In genomic region chr14:51868405-51868804, GRCh38 we compare ENCODE assay signal across 1 cellular context.
TF ChIP-seq lines count a peak whose summit lies in the region.

No MANE protein-coding gene starts in this region.

TF ChIP-seq in IMR-90, 13 proteins besides CTCF, POLR2A, EP300 and RAD21:
- no peak for TF ChIP-seq CEBPB (IDR thresholded peaks at IDR 0.05; ENCODE audit: low read depth, low read length)
- TF ChIP-seq RFX5 (IDR thresholded peaks at IDR 0.05; ENCODE audit: low read depth, low read length), result no peak
- TF ChIP-seq, protein P1, sequence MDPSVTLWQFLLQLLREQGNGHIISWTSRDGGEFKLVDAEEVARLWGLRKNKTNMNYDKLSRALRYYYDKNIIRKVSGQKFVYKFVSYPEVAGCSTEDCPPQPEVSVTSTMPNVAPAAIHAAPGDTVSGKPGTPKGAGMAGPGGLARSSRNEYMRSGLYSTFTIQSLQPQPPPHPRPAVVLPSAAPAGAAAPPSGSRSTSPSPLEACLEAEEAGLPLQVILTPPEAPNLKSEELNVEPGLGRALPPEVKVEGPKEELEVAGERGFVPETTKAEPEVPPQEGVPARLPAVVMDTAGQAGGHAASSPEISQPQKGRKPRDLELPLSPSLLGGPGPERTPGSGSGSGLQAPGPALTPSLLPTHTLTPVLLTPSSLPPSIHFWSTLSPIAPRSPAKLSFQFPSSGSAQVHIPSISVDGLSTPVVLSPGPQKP (IDR thresholded peaks at IDR 0.05; ENCODE audit: borderline replicate concordance, low read depth, low read length), result no peak
- TF ChIP-seq RCOR1 (IDR thresholded peaks at IDR 0.05; ENCODE audit: insufficient replicate concordance, low read length), result no peak
- no peak for TF ChIP-seq FOS (IDR thresholded peaks at IDR 0.05; ENCODE audit: low read depth, low read length)
- TF ChIP-seq MAFK (IDR thresholded peaks at IDR 0.05; ENCODE audit: low read depth, low read length), result no peak
- no peak for TF ChIP-seq SMC3 (IDR thresholded peaks at IDR 0.05; ENCODE audit: low read depth, low read length)
- TF ChIP-seq MAZ (IDR thresholded peaks at IDR 0.05; ENCODE audit: borderline replicate concordance, low read depth, low read length), result no peak
- TF ChIP-seq MXI1 (IDR thresholded peaks at IDR 0.05; ENCODE audit: borderline replicate concordance, low read depth, low read length), result no peak
- no peak for TF ChIP-seq BHLHE40 (IDR thresholded peaks at IDR 0.05; ENCODE audit: low read depth, low read length)
- no peak for TF ChIP-seq NFE2L2 (IDR thresholded peaks at IDR 0.05; ENCODE audit: low read depth, low read length)
- no peak for TF ChIP-seq CHD1 (IDR thresholded peaks at IDR 0.05; ENCODE audit: low read depth, low read length)
